Comparison of ENCODE assay signal across 8 cellular contexts in the genomic region with DNA sequence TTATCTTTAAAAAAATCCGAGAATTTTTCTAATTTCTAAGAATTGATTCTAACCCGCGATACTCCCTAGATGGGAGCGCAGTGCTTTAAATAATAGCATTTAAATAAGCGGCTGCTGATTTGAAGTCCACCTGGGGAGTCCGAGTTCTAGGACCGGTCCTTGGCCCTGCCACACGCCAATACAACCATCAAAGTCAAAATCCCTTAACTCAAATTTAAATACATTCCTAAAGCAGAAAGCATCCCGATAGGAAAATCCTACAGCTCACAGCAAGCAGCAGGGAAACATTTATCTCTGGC. TPM values are rescaled to one million over a fixed set of nuclear protein-coding genes. Genes with fewer than 3 reads are reported as not detected.
DNase-seq lines count a peak whose midpoint lies in the region; TF ChIP-seq lines count a peak whose summit lies in the region.

No MANE protein-coding gene starts in this region.

- H3K9me3 ChIP-seq in tibial artery = no peaks in the 10 kb centered on the region

- no peaks in the 10 kb centered on the region for H3K9me3 Mint-ChIP-seq in activated CD4-positive, alpha-beta T cell treated with anti-CD3 and anti-CD28 coated beads, Interleukin-2, amount 10 ng/mL, durations not matched to agents 7 days and 5 days
- no peaks in the 10 kb centered on the region for H3K9me3 Mint-ChIP-seq in activated naive CD8-positive, alpha-beta T cell treated with anti-CD3 and anti-CD28 coated beads for 36 hours

- no peak for TF ChIP-seq CTCF in kidney epithelial cell (IDR thresholded peaks at IDR 0.05; ENCODE audit: insufficient read depth, low read length, poor library complexity, severe bottlenecking)
- no peak for TF ChIP-seq CTCF in tibial artery (IDR thresholded peaks at IDR 0.05)

- POLR2A ChIA-PET in activated CD4-positive, alpha-beta T cell treated with anti-CD3 and anti-CD28 coated beads, Interleukin-2, amount 10 ng/mL, durations not matched to agents 7 days and 5 days (lab: Charles Lee) = interaction anchor here (0.5 to 0.7 kb wide), 3 partner anchors 40 to 1294 kb away, joined by 3 read pairs; no protein-coding TSS in a partner anchor

- peak overlapping the region; percentile 99 for H3K27ac Mint-ChIP-seq in activated CD4-positive, alpha-beta T cell treated with anti-CD3 and anti-CD28 coated beads, Interleukin-2, amount 10 ng/mL, durations not matched to agents 7 days and 5 days
- H3K27ac Mint-ChIP-seq in activated naive CD8-positive, alpha-beta T cell treated with anti-CD3 and anti-CD28 coated beads for 36 hours = peak overlapping the region; percentile 99

- peaks cover 40% of the 10 kb centered on the region for H3K4me1 Mint-ChIP-seq in activated CD4-positive, alpha-beta T cell treated with anti-CD3 and anti-CD28 coated beads, Interleukin-2, amount 10 ng/mL, durations not matched to agents 7 days and 5 days
- peaks cover 10% of the 10 kb centered on the region for H3K4me1 Mint-ChIP-seq in activated naive CD8-positive, alpha-beta T cell treated with anti-CD3 and anti-CD28 coated beads for 36 hours

- peak overlapping the region; percentile 95 for H3K4me3 Mint-ChIP-seq in activated CD4-positive, alpha-beta T cell treated with anti-CD3 and anti-CD28 coated beads, Interleukin-2, amount 10 ng/mL, durations not matched to agents 7 days and 5 days
- H3K4me3 Mint-ChIP-seq in activated naive CD8-positive, alpha-beta T cell treated with anti-CD3 and anti-CD28 coated beads for 36 hours = peak overlapping the region; percentile 99

- no peak for DNase-seq in activated CD4-positive, alpha-beta T cell treated with anti-CD3 and anti-CD28 coated beads, Interleukin-2, amount 10 ng/mL, durations not matched to agents 7 days and 5 days
- DNase-seq in activated CD4-positive, alpha-beta T cell treated with anti-CD3 and anti-CD28 coated beads for 48 hours = no peak
- DNase-seq in activated naive CD8-positive, alpha-beta T cell treated with anti-CD3 and anti-CD28 coated beads for 36 hours = no peak
- DNase-seq in kidney epithelial cell (ENCODE audit: low read depth) (no peak), tibial artery (no peak), NCI-H1694 treated with DMSO at 0.1 percent for 48 hours (lab: John Stamatoyannopoulos, UW) (no peak), NCI-H226 (no peak), cerebellar nuclear complex (lab: John Stamatoyannopoulos, UW) (no peak)

- peak overlapping the region; percentile 76 for H3K27ac ChIP-seq in tibial artery

- H3K36me3 Mint-ChIP-seq in activated CD4-positive, alpha-beta T cell treated with anti-CD3 and anti-CD28 coated beads, Interleukin-2, amount 10 ng/mL, durations not matched to agents 7 days and 5 days (ENCODE audit: low read depth) = peaks cover 30% of the 10 kb centered on the region
- peaks cover 5% of the 10 kb centered on the region for H3K36me3 Mint-ChIP-seq in activated naive CD8-positive, alpha-beta T cell treated with anti-CD3 and anti-CD28 coated beads for 36 hours

- CTCF ChIA-PET in activated CD4-positive, alpha-beta T cell treated with anti-CD3 and anti-CD28 coated beads, Interleukin-2, amount 10 ng/mL, durations not matched to agents 7 days and 5 days (lab: Charles Lee) = interaction anchor here (0.7 to 2.3 kb wide), 10 partner anchors 10 to 227 kb away, joined by 3 to 11 read pairs (median 3); a partner anchor contains a TSS

- H3K36me3 ChIP-seq in kidney epithelial cell (ENCODE audit: control insufficient read depth, insufficient read depth, low read length) = no peaks in the 10 kb centered on the region
- H3K36me3 ChIP-seq in tibial artery = no peaks in the 10 kb centered on the region

- H3K27me3 ChIP-seq in kidney epithelial cell (ENCODE audit: control insufficient read depth, insufficient read depth, low read length) (no peaks in the 10 kb centered on the region), tibial artery (no peaks in the 10 kb centered on the region)

- H3K27me3 Mint-ChIP-seq in activated CD4-positive, alpha-beta T cell treated with anti-CD3 and anti-CD28 coated beads, Interleukin-2, amount 10 ng/mL, durations not matched to agents 7 days and 5 days = peaks cover 11% of the 10 kb centered on the region
- H3K27me3 Mint-ChIP-seq in activated naive CD8-positive, alpha-beta T cell treated with anti-CD3 and anti-CD28 coated beads for 36 hours = no peaks in the 10 kb centered on the region

- peak overlapping the region; percentile 41 for H3K4me3 ChIP-seq in kidney epithelial cell (ENCODE audit: low read depth, low read length)
- H3K4me3 ChIP-seq in tibial artery = peak overlapping the region; percentile 73 to 84

- H3K4me1 ChIP-seq in tibial artery = peaks cover 0 to 18% (median 11%) of the 10 kb centered on the region in 4 donors

- intact Hi-C loops in tibial artery (cut with DNase I; ENCODE audit: low total_unique reads) = no loop called here

RNA-seq across cellular contexts. Expression of a gene that starts 0.5 kb away (rescaled TPM):
- 10 to 100 TPM; 56.0 to 60.2 TPM for total RNA-seq in activated CD4-positive, alpha-beta T cell treated with anti-CD3 and anti-CD28 coated beads, Interleukin-2, amount 10 ng/mL, durations not matched to agents 7 days and 5 days
- 10 to 100 TPM; 34.2 to 38.4 TPM for total RNA-seq in activated naive CD8-positive, alpha-beta T cell treated with anti-CD3 and anti-CD28 coated beads for 36 hours
- 20.5 and 26.3 TPM in 2 replicates for total RNA-seq in kidney epithelial cell

RNA-seq across cellular contexts. Expression of a gene that starts 39.2 kb away (rescaled TPM):
- total RNA-seq in activated CD4-positive, alpha-beta T cell treated with anti-CD3 and anti-CD28 coated beads, Interleukin-2, amount 10 ng/mL, durations not matched to agents 7 days and 5 days = 1 to 10 TPM; 5.0 to 6.8 TPM
- total RNA-seq in activated naive CD8-positive, alpha-beta T cell treated with anti-CD3 and anti-CD28 coated beads for 36 hours = 1 to 10 TPM; 6.4 to 6.7 TPM
- 14.9 and 22.4 TPM in 2 replicates for total RNA-seq in kidney epithelial cell
